In genomic region chr14:23237772-23238594, GRCh38 we compare ENCODE assay signal across 9 cellular contexts. TPM values are rescaled to one million over a fixed set of nuclear protein-coding genes. Genes with fewer than 3 reads are reported as not detected.
DNase-seq lines count a peak whose midpoint lies in the region; ATAC-seq, FAIRE-seq and TF ChIP-seq lines count a peak whose summit lies in the region.
"Had no signal": no experiment of that assay in that cellular context is flagged by ENCODE, and none has a peak within 500 bp of the region (broad histone marks: within the 10 kb centered on the region; RNA-seq: fewer than 3 reads in every experiment).

Gene RNF212B (plus strand): TSS chr14:23237936. CDS start chr14:23240346, 2,410 bp downstream.

- H3K27me3 ChIP-seq in dorsolateral prefrontal cortex (no peaks in the 10 kb centered on the region), HepG2 (ENCODE audit: control insufficient read depth in 1 of 2, insufficient read depth in 2 of 2, low read length in 2 of 2) (peaks cover 0 to 2% of the 10 kb centered on the region in 2 experiments; a peak in 2 of 5 replicates)

- CTCF ChIA-PET in HepG2 (lab: Yijun Ruan, JAX; ENCODE audit: low intra/inter-chr PET ratio, low total read pairs): no interaction called here

- BruUV-seq in HepG2 (replicated peaks; lab: Mats Ljungman, UMichigan): no TSS peak

- H3K9ac ChIP-seq in HepG2 (ENCODE audit: insufficient read depth, low read depth, low read length): 0 out of 2 replicates have a peak within 1 kb of the TSS, but pooled peaks have one; percentile 4

- peak within 1 kb of the TSS; percentile 80 for H3K4me2 ChIP-seq in HepG2 (ENCODE audit: low read depth, low read length)

- no peak for TF ChIP-seq RAD21 in HepG2 (CRISPR knock-in tag; IDR thresholded peaks at IDR 0.05)

- H3K4me1 ChIP-seq in HepG2 (ENCODE audit: insufficient read depth, low read length): peaks cover 10% of the 10 kb centered on the region

- H3K27ac ChIP-seq in dorsolateral prefrontal cortex: peak within 1 kb of the TSS in 9 of 59 donors; percentile 13 to 68 (median 41)
- H3K27ac ChIP-seq in HepG2 (ENCODE audit: extremely low read length, insufficient read depth, low read length): no peak within 1 kb of the TSS

- WGBS in HepG2 (ENCODE audit: low lambda C conversion rate): 28% methylated on average over 39 of the region's 39 CpGs

- peak; percentile 88 for DNase-seq in DMS53 treated with DMSO at 0.1 percent for 48 hours (lab: John Stamatoyannopoulos, UW; ENCODE audit: unreplicated experiment)
- peak; percentile 77 for DNase-seq in NCI-H526 treated with DMSO at 0.1 percent for 48 hours (lab: John Stamatoyannopoulos, UW)
- peak; percentile 90 to 93 for DNase-seq in activated CD4-positive, alpha-beta T cell treated with anti-CD3 and anti-CD28 coated beads, Interleukin-2, amount 50 U/mL, for 48 hours
- DNase-seq in dorsolateral prefrontal cortex: peak; percentile 42 to 90 (median 73)
- DNase-seq in HepG2 (ENCODE audit: low spot score): peak; percentile 80
- peak; percentile 88 for DNase-seq in stimulated activated CD4-positive, alpha-beta T cell treated with anti-CD3 and anti-CD28 coated beads, Interleukin-1b, Interleukin-23, amount 100 ng/mL, for 48 hours

- TF ChIP-seq POLR2A in HepG2 (IDR thresholded peaks at IDR 0.05; ENCODE audit: insufficient read depth in 1 of 2, low read depth in 2 of 2, low read length in 2 of 2): no peak

- in situ Hi-C loops in HepG2 (cut with HindIII; ENCODE audit: extremely low pct_ligation_motif_present, low pct_unique_long_range_greater_than_20kb): no loop called here

- ATAC-seq in HG02973 (IDR thresholded peaks at IDR 0.05; ENCODE audit: unreplicated experiment): peak; percentile 62
- ATAC-seq in HepG2: peak; percentile 100
- ATAC-seq in HG02938 (IDR thresholded peaks at IDR 0.05; ENCODE audit: unreplicated experiment): no peak

- no peak for FAIRE-seq in HepG2 (lab: Jason Lieb, UNC)

- H4K20me1 ChIP-seq in HepG2 (ENCODE audit: insufficient read depth, low read length): no peaks in the 10 kb centered on the region

- no peaks in the 10 kb centered on the region for H3K36me3 ChIP-seq in HepG2 (replicated peaks in 1 of 2; ENCODE audit: control insufficient read depth in 1 of 2, insufficient read depth in 2 of 2, low read length in 2 of 2)

- peak within 1 kb of the TSS; percentile 18 to 67 (median 50) for H3K4me3 ChIP-seq in dorsolateral prefrontal cortex
- peak within 1 kb of the TSS in 1 of 3 experiments; percentile 56; a peak in 1 of 6 replicates for H3K4me3 ChIP-seq in HepG2 (replicated peaks in 1 of 3; ENCODE audit: insufficient read depth in 1 of 3, low read depth in 2 of 3, low read length in 3 of 3)

- intact Hi-C loops in dorsolateral prefrontal cortex (cut with DNase I): no loop called here
- intact Hi-C loops in HepG2 (cut with micrococcal nuclease; ENCODE audit: unreplicated experiment): no loop called here

- H3K79me2 ChIP-seq in HepG2 (ENCODE audit: insufficient read depth, low read length): no peaks in the 10 kb centered on the region

- peak within 1 kb of the TSS; percentile 77 for H2AFZ ChIP-seq in HepG2 (ENCODE audit: low read length)

- TF ChIP-seq CTCF in dorsolateral prefrontal cortex (IDR thresholded peaks at IDR 0.05 in 54 of 56, conservative IDR thresholded peaks at IDR 0.05 in 2 of 56; ENCODE audit: low read depth in 1 of 56, partially characterized antibody in 56 of 56) (peak in 4 of 56 donors; percentile 10 to 18 (median 18)), HepG2 (CRISPR knock-in tag; IDR thresholded peaks at IDR 0.05) (peak; percentile 40)

- TF ChIP-seq EP300 in HepG2 (IDR thresholded peaks at IDR 0.05; ENCODE audit: low read depth in 2 of 2, low read length in 2 of 2): no peak
- TF ChIP-seq EP300 in HepG2 (CRISPR knock-in tag; IDR thresholded peaks at IDR 0.05; ENCODE audit: borderline replicate concordance): 0 out of 2 replicates have a peak, but pooled peaks have one; percentile 17

- no peaks in the 10 kb centered on the region for H3K9me3 ChIP-seq in HepG2 (ENCODE audit: low read length)

- POLR2A ChIA-PET in HepG2 (lab: Yijun Ruan, JAX): interaction anchor here (1.0 kb wide), 1 partner anchor 143 kb away, joined by 5 read pairs; the partner anchor contains the start of genes ACIN1 and C14orf119

TF ChIP-seq in HepG2, 621 proteins besides CTCF, POLR2A, EP300 and RAD21 (continues in another document):
- no peak for TF ChIP-seq ZKSCAN1 (IDR thresholded peaks at IDR 0.05; ENCODE audit: low read length)
- TF ChIP-seq ZNF317 (CRISPR knock-in tag; IDR thresholded peaks at IDR 0.05): no peak
- 0 out of 2 replicates have a peak, but pooled peaks have one; percentile 17 for TF ChIP-seq IRF9 (CRISPR knock-in tag; IDR thresholded peaks at IDR 0.05; ENCODE audit: borderline replicate concordance)
- TF ChIP-seq ZNF274 (CRISPR knock-in tag; IDR thresholded peaks at IDR 0.05): peak; percentile 91
- peak; percentile 93; the same call in 1 of the 2 replicates for TF ChIP-seq ZNF782 (CRISPR knock-in tag; IDR thresholded peaks at IDR 0.05; ENCODE audit: borderline replicate concordance)
- TF ChIP-seq HNRNPLL (IDR thresholded peaks at IDR 0.05; ENCODE audit: low read depth, low read length, poor library complexity, severe bottlenecking): peak; percentile 69
- TF ChIP-seq NRL (CRISPR knock-in tag; IDR thresholded peaks at IDR 0.05; ENCODE audit: borderline replicate concordance): peak; percentile 64; the same call in 1 of the 2 replicates
- TF ChIP-seq PHF8 (CRISPR knock-in tag; IDR thresholded peaks at IDR 0.05): 0 out of 2 replicates have a peak, but pooled peaks have one; percentile 21
- no peak for TF ChIP-seq KLF11 (CRISPR knock-in tag; IDR thresholded peaks at IDR 0.05)
- TF ChIP-seq FOSL1 (CRISPR knock-in tag; IDR thresholded peaks at IDR 0.05; ENCODE audit: borderline replicate concordance): no peak
- no peak for TF ChIP-seq FOXP1 (IDR thresholded peaks at IDR 0.05)
- 0 out of 2 replicates have a peak, but pooled peaks have one; percentile 20 for TF ChIP-seq FOXP1 (CRISPR knock-in tag; IDR thresholded peaks at IDR 0.05)
- no peak for TF ChIP-seq RFXANK (CRISPR knock-in tag; IDR thresholded peaks at IDR 0.05)
- 0 out of 2 replicates have a peak, but pooled peaks have one; percentile 55 for TF ChIP-seq ZNF124 (CRISPR knock-in tag; IDR thresholded peaks at IDR 0.05)
- TF ChIP-seq SMAD1 (CRISPR knock-in tag; IDR thresholded peaks at IDR 0.05; ENCODE audit: borderline replicate concordance, low read depth): peak; percentile 42; the same call in 1 of the 2 replicates
- peak; percentile 71 for TF ChIP-seq ERF (CRISPR knock-in tag; IDR thresholded peaks at IDR 0.05)
- no peak for TF ChIP-seq MIER2 (CRISPR knock-in tag; IDR thresholded peaks at IDR 0.05)
- TF ChIP-seq FOXA1 (IDR thresholded peaks at IDR 0.05): no peak
- TF ChIP-seq FOXA1 (CRISPR knock-in tag; IDR thresholded peaks at IDR 0.05): peak; percentile 92
- TF ChIP-seq ZSCAN25 (CRISPR knock-in tag; IDR thresholded peaks at IDR 0.05): peak; percentile 17; the same call in 1 of the 2 replicates
- no peak for TF ChIP-seq PRPF4 (IDR thresholded peaks at IDR 0.05; ENCODE audit: low read depth, low read length, poor library complexity, severe bottlenecking)
- peak; percentile 67; the same call in 1 of the 2 replicates for TF ChIP-seq ZNF576 (CRISPR knock-in tag; IDR thresholded peaks at IDR 0.05)
- TF ChIP-seq ZNF234 (CRISPR knock-in tag; conservative IDR thresholded peaks at IDR 0.05): no peak
- TF ChIP-seq CBFB (CRISPR knock-in tag; IDR thresholded peaks at IDR 0.05): no peak
- 0 out of 2 replicates have a peak, but pooled peaks have one; percentile 28 for TF ChIP-seq MAZ (IDR thresholded peaks at IDR 0.05; ENCODE audit: borderline replicate concordance, low read depth, low read length)
- no peak for TF ChIP-seq MAZ (CRISPR knock-in tag; IDR thresholded peaks at IDR 0.05; ENCODE audit: low read depth)

RNA-seq across cellular contexts. Expression of gene RNF212B, which starts in this region (rescaled TPM):
- under 1 TPM in 1 of 120 experiments, not detected in 119; 0.91 TPM for total RNA-seq in dorsolateral prefrontal cortex
- not detected in 2 replicates for total RNA-seq in HepG2 (2016; rRNA removed; fragmentation: Illumina TruSeq; extraction: Trizol)
- total RNA-seq in HepG2 (2016; cell fraction: cytosol; rRNA removed; fragmentation: Illumina TruSeq; extraction: Trizol; ENCODE audit: low read depth): not detected in 2 replicates
- not detected in 2 replicates for total RNA-seq in HepG2 (2016; cell fraction: insoluble cytoplasmic fraction; rRNA removed; fragmentation: Illumina TruSeq; extraction: Trizol)
- total RNA-seq in HepG2 (2016; cell fraction: membrane; rRNA removed; fragmentation: Illumina TruSeq; extraction: Trizol): not detected in 2 replicates
- total RNA-seq in HepG2 (2016; cell fraction: nucleus; rRNA removed; fragmentation: Illumina TruSeq; extraction: Trizol): not detected in 2 replicates
- 0.05 TPM in 1 of 2 replicates, not detected in the other for polyA plus RNA-seq in HepG2 (2011; rRNA removed)
- polyA plus RNA-seq in HepG2 (2011; cell fraction: cytosol; rRNA removed): not detected in 2 replicates
- polyA plus RNA-seq in HepG2 (2011; cell fraction: nucleus; rRNA removed): not detected in 2 replicates
- not detected in 2 replicates for polyA plus RNA-seq in HepG2 (2012)
- not detected in 2 replicates for polyA plus RNA-seq in HepG2 (2016; cell fraction: cytosol; fragmentation: Illumina TruSeq; extraction: Trizol; ENCODE audit: low read depth)
- not detected in 2 replicates for polyA plus RNA-seq in HepG2 (2016; cell fraction: insoluble cytoplasmic fraction; fragmentation: Illumina TruSeq; extraction: Trizol; ENCODE audit: low read depth)
- polyA plus RNA-seq in HepG2 (2016; cell fraction: membrane; fragmentation: Illumina TruSeq; extraction: Trizol; ENCODE audit: low read depth): not detected in 2 replicates
- polyA plus RNA-seq in HepG2 (2016; cell fraction: nucleus; fragmentation: Illumina TruSeq; extraction: Trizol; ENCODE audit: insufficient read depth, low read depth): not detected in 2 replicates
- not detected in 2 replicates for polyA minus RNA-seq in HepG2 (2011; rRNA and poly(A)+ RNA removed; ENCODE audit: low replicate concordance)
- not detected in 2 replicates for polyA minus RNA-seq in HepG2 (2011; cell fraction: cytosol; rRNA and poly(A)+ RNA removed)
- polyA minus RNA-seq in HepG2 (2011; cell fraction: nucleus; rRNA and poly(A)+ RNA removed): not detected in 2 replicates
- total RNA-seq: activated CD8-positive, alpha-beta memory T cell treated with anti-CD3 and anti-CD28 coated beads for 36 hours had no signal

Comparison
In these comparisons a context has a peak if more than half of its experiments do, and no peak if none do; other contexts are left out.
1. Peak in DNase-seq and H3K4me3 ChIP-seq in dorsolateral prefrontal cortex; RNA of the gene not detected or under 1 TPM.
2. Peak in DNase-seq, ATAC-seq, H3K9ac ChIP-seq and H3K4me2 ChIP-seq in HepG2; RNA of the gene not detected or under 1 TPM.